Comparison of ENCODE assay signal across 1 cellular context in the genomic region with DNA sequence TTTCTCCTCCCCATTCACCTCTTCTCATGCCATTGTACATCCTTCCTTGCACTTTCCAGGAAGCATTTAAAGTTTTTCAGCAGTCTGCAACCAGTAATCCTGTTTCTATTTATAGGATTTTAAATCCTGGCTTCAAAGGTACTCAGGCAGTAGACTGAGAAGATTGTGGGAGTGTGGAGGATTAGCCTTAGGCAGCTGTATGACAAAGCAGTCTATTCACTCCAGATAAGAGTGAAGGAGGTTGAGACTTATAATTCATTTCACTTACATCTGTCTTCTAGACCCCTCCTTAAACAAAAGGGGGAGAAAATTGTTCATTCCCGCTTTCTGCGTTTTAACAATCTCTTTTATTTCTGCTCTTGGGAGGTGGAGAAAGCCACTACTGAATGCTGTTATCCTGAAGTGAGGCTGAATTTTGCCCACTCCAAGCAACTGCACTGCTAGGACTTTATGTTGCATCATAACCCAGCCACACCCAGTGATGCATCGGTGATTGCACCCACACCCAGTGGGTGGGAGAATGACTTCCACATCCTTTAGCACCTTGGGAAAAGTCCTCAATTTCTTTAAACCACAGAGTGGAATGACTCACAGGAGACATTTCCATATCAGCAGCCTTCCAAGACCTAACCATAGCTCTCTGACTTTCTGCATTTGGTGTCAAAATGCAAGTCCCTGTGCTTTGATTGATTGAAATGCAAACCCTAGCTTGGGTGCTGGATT.
TF ChIP-seq lines count a peak whose summit lies in the region.

No MANE protein-coding gene starts in this region.

TF ChIP-seq in HEK293, 187 proteins besides CTCF, POLR2A, EP300 and RAD21 (continued from another document and continues in another):
- TF ChIP-seq, protein P1, sequence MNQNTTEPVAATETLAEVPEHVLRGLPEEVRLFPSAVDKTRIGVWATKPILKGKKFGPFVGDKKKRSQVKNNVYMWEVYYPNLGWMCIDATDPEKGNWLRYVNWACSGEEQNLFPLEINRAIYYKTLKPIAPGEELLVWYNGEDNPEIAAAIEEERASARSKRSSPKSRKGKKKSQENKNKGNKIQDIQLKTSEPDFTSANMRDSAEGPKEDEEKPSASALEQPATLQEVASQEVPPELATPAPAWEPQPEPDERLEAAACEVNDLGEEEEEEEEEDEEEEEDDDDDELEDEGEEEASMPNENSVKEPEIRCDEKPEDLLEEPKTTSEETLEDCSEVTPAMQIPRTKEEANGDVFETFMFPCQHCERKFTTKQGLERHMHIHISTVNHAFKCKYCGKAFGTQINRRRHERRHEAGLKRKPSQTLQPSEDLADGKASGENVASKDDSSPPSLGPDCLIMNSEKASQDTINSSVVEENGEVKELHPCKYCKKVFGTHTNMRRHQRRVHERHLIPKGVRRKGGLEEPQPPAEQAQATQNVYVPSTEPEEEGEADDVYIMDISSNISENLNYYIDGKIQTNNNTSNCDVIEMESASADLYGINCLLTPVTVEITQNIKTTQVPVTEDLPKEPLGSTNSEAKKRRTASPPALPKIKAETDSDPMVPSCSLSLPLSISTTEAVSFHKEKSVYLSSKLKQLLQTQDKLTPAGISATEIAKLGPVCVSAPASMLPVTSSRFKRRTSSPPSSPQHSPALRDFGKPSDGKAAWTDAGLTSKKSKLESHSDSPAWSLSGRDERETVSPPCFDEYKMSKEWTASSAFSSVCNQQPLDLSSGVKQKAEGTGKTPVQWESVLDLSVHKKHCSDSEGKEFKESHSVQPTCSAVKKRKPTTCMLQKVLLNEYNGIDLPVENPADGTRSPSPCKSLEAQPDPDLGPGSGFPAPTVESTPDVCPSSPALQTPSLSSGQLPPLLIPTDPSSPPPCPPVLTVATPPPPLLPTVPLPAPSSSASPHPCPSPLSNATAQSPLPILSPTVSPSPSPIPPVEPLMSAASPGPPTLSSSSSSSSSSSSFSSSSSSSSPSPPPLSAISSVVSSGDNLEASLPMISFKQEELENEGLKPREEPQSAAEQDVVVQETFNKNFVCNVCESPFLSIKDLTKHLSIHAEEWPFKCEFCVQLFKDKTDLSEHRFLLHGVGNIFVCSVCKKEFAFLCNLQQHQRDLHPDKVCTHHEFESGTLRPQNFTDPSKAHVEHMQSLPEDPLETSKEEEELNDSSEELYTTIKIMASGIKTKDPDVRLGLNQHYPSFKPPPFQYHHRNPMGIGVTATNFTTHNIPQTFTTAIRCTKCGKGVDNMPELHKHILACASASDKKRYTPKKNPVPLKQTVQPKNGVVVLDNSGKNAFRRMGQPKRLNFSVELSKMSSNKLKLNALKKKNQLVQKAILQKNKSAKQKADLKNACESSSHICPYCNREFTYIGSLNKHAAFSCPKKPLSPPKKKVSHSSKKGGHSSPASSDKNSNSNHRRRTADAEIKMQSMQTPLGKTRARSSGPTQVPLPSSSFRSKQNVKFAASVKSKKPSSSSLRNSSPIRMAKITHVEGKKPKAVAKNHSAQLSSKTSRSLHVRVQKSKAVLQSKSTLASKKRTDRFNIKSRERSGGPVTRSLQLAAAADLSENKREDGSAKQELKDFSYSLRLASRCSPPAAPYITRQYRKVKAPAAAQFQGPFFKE (tag by site-specific recombination; IDR thresholded peaks at IDR 0.05; ENCODE audit: borderline replicate concordance), result no peak
- TF ChIP-seq, protein P2, sequence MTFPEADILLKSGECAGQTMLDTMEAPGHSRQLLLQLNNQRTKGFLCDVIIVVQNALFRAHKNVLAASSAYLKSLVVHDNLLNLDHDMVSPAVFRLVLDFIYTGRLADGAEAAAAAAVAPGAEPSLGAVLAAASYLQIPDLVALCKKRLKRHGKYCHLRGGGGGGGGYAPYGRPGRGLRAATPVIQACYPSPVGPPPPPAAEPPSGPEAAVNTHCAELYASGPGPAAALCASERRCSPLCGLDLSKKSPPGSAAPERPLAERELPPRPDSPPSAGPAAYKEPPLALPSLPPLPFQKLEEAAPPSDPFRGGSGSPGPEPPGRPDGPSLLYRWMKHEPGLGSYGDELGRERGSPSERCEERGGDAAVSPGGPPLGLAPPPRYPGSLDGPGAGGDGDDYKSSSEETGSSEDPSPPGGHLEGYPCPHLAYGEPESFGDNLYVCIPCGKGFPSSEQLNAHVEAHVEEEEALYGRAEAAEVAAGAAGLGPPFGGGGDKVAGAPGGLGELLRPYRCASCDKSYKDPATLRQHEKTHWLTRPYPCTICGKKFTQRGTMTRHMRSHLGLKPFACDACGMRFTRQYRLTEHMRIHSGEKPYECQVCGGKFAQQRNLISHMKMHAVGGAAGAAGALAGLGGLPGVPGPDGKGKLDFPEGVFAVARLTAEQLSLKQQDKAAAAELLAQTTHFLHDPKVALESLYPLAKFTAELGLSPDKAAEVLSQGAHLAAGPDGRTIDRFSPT (tag by site-specific recombination; IDR thresholded peaks at IDR 0.05), result peak; percentile 83
- TF ChIP-seq GLIS1 (tag by site-specific recombination; IDR thresholded peaks at IDR 0.05) (0 out of 2 replicates have a peak, but pooled peaks have one; percentile 10), ZNF560 (tag by site-specific recombination; IDR thresholded peaks at IDR 0.05; ENCODE audit: borderline replicate concordance) (no peak), ZBTB48 (tag by site-specific recombination; IDR thresholded peaks at IDR 0.05) (no peak), ZNF19 (tag by site-specific recombination; IDR thresholded peaks at IDR 0.05; ENCODE audit: low read depth) (no peak), ZNF184 (tag by site-specific recombination; IDR thresholded peaks at IDR 0.05) (peak; percentile 36; the same call in 1 of the 2 replicates), REPIN1 (tag by site-specific recombination; IDR thresholded peaks at IDR 0.05; ENCODE audit: low read depth) (no peak), ZEB2 (tag by site-specific recombination; IDR thresholded peaks at IDR 0.05) (peak; percentile 60; the same call in 1 of the 2 replicates), GLI2 (tag by site-specific recombination; IDR thresholded peaks at IDR 0.05; ENCODE audit: borderline replicate concordance, low read depth) (no peak), ZNF2 (tag by site-specific recombination; IDR thresholded peaks at IDR 0.05) (0 out of 2 replicates have a peak, but pooled peaks have one; percentile 25), ZNF596 (tag by site-specific recombination; IDR thresholded peaks at IDR 0.05) (no peak), GLIS2 (tag by site-specific recombination; IDR thresholded peaks at IDR 0.05) (no peak), ZNF48 (tag by site-specific recombination; IDR thresholded peaks at IDR 0.05) (no peak), ZNF561 (tag by site-specific recombination; IDR thresholded peaks at IDR 0.05; ENCODE audit: borderline replicate concordance) (no peak), ZNF571 (tag by site-specific recombination; IDR thresholded peaks at IDR 0.05) (no peak), ZNF211 (tag by site-specific recombination; IDR thresholded peaks at IDR 0.05; ENCODE audit: low read depth) (no peak), ZNF621 (tag by site-specific recombination; IDR thresholded peaks at IDR 0.05) (no peak), KLF9 (tag by site-specific recombination; IDR thresholded peaks at IDR 0.05; ENCODE audit: low read depth) (peak; percentile 89), ZNF391 (tag by site-specific recombination; IDR thresholded peaks at IDR 0.05; ENCODE audit: borderline replicate concordance, low read depth) (no peak), ZNF214 (tag by site-specific recombination; IDR thresholded peaks at IDR 0.05; ENCODE audit: borderline replicate concordance) (no peak), ZNF514 (tag by site-specific recombination; IDR thresholded peaks at IDR 0.05) (no peak), ZIC2 (tag by site-specific recombination; IDR thresholded peaks at IDR 0.05) (no peak), ZFP37 (tag by site-specific recombination; IDR thresholded peaks at IDR 0.05) (no peak), ZNF354C (tag by site-specific recombination; IDR thresholded peaks at IDR 0.05; ENCODE audit: borderline replicate concordance, low read depth) (no peak), ZNF138 (tag by site-specific recombination; IDR thresholded peaks at IDR 0.05; ENCODE audit: borderline replicate concordance) (no peak), SCRT2 (tag by site-specific recombination; IDR thresholded peaks at IDR 0.05) (no peak), ZNF174 (tag by site-specific recombination; IDR thresholded peaks at IDR 0.05) (no peak), ZSCAN30 (tag by site-specific recombination; IDR thresholded peaks at IDR 0.05) (no peak), KLF8 (tag by site-specific recombination; IDR thresholded peaks at IDR 0.05) (peak; percentile 48; the same call in 1 of the 2 replicates), SP7 (tag by site-specific recombination; IDR thresholded peaks at IDR 0.05) (peak; percentile 93), HOXC10 (CRISPR knock-in tag; IDR thresholded peaks at IDR 0.05) (no peak), ZNF529 (tag by site-specific recombination; IDR thresholded peaks at IDR 0.05; ENCODE audit: insufficient replicate concordance) (no peak), ZNF302 (tag by site-specific recombination; IDR thresholded peaks at IDR 0.05; ENCODE audit: low read depth) (no peak), EGR2 (tag by site-specific recombination; IDR thresholded peaks at IDR 0.05; ENCODE audit: low read depth) (peak; percentile 87), KLF10 (tag by site-specific recombination; IDR thresholded peaks at IDR 0.05) (peak; percentile 83), ZNF830 (tag by site-specific recombination; IDR thresholded peaks at IDR 0.05; ENCODE audit: low read depth) (no peak), ZNF37A (tag by site-specific recombination; IDR thresholded peaks at IDR 0.05) (no peak), ZSCAN16 (tag by site-specific recombination; IDR thresholded peaks at IDR 0.05) (no peak)
- TF ChIP-seq, protein P3, sequence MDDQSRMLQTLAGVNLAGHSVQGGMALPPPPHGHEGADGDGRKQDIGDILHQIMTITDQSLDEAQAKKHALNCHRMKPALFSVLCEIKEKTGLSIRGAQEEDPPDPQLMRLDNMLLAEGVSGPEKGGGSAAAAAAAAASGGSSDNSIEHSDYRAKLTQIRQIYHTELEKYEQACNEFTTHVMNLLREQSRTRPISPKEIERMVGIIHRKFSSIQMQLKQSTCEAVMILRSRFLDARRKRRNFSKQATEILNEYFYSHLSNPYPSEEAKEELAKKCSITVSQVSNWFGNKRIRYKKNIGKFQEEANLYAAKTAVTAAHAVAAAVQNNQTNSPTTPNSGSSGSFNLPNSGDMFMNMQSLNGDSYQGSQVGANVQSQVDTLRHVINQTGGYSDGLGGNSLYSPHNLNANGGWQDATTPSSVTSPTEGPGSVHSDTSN (CRISPR knock-in tag; IDR thresholded peaks at IDR 0.05), result no peak
- TF ChIP-seq, protein P4, sequence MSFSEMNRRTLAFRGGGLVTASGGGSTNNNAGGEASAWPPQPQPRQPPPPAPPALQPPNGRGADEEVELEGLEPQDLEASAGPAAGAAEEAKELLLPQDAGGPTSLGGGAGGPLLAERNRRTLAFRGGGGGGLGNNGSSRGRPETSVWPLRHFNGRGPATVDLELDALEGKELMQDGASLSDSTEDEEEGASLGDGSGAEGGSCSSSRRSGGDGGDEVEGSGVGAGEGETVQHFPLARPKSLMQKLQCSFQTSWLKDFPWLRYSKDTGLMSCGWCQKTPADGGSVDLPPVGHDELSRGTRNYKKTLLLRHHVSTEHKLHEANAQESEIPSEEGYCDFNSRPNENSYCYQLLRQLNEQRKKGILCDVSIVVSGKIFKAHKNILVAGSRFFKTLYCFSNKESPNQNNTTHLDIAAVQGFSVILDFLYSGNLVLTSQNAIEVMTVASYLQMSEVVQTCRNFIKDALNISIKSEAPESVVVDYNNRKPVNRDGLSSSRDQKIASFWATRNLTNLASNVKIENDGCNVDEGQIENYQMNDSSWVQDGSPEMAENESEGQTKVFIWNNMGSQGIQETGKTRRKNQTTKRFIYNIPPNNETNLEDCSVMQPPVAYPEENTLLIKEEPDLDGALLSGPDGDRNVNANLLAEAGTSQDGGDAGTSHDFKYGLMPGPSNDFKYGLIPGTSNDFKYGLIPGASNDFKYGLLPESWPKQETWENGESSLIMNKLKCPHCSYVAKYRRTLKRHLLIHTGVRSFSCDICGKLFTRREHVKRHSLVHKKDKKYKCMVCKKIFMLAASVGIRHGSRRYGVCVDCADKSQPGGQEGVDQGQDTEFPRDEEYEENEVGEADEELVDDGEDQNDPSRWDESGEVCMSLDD (tag by site-specific recombination; IDR thresholded peaks at IDR 0.05), result no peak
- TF ChIP-seq, protein P5, sequence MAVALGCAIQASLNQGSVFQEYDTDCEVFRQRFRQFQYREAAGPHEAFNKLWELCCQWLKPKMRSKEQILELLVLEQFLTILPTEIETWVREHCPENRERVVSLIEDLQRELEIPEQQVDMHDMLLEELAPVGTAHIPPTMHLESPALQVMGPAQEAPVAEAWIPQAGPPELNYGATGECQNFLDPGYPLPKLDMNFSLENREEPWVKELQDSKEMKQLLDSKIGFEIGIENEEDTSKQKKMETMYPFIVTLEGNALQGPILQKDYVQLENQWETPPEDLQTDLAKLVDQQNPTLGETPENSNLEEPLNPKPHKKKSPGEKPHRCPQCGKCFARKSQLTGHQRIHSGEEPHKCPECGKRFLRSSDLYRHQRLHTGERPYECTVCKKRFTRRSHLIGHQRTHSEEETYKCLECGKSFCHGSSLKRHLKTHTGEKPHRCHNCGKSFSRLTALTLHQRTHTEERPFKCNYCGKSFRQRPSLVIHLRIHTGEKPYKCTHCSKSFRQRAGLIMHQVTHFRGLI (tag by site-specific recombination; IDR thresholded peaks at IDR 0.05), result no peak
- TF ChIP-seq, protein P6, sequence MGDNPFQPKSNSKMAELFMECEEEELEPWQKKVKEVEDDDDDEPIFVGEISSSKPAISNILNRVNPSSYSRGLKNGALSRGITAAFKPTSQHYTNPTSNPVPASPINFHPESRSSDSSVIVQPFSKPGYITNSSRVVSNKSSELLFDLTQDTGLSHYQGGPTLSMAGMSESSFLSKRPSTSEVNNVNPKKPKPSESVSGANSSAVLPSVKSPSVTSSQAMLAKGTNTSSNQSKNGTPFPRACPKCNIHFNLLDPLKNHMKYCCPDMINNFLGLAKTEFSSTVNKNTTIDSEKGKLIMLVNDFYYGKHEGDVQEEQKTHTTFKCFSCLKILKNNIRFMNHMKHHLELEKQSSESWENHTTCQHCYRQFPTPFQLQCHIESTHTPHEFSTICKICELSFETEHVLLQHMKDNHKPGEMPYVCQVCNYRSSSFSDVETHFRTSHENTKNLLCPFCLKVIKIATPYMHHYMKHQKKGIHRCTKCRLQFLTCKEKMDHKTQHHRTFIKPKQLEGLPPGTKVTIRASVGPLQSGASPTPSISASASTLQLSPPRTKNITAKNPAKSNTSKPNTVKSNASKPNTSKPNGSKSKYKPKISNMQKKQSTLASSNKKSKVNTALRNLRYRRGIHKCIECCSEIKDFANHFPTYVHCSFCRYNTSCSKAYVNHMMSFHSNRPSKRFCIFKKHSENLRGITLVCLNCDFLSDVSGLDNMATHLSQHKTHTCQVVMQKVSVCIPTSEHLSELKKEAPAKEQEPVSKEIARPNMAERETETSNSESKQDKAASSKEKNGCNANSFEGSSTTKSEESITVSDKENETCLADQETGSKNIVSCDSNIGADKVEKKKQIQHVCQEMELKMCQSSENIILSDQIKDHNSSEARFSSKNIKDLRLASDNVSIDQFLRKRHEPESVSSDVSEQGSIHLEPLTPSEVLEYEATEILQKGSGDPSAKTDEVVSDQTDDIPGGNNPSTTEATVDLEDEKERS (tag by site-specific recombination; IDR thresholded peaks at IDR 0.05), result no peak
- TF ChIP-seq, protein P7, sequence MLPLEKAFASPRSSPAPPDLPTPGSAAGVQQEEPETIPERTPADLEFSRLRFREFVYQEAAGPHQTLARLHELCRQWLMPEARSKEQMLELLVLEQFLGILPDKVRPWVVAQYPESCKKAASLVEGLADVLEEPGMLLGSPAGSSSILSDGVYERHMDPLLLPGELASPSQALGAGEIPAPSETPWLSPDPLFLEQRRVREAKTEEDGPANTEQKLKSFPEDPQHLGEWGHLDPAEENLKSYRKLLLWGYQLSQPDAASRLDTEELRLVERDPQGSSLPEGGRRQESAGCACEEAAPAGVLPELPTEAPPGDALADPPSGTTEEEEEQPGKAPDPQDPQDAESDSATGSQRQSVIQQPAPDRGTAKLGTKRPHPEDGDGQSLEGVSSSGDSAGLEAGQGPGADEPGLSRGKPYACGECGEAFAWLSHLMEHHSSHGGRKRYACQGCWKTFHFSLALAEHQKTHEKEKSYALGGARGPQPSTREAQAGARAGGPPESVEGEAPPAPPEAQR (tag by site-specific recombination; IDR thresholded peaks at IDR 0.05), result no peak
